ENCODE assay signal across 1 cellular context in the genomic region with DNA sequence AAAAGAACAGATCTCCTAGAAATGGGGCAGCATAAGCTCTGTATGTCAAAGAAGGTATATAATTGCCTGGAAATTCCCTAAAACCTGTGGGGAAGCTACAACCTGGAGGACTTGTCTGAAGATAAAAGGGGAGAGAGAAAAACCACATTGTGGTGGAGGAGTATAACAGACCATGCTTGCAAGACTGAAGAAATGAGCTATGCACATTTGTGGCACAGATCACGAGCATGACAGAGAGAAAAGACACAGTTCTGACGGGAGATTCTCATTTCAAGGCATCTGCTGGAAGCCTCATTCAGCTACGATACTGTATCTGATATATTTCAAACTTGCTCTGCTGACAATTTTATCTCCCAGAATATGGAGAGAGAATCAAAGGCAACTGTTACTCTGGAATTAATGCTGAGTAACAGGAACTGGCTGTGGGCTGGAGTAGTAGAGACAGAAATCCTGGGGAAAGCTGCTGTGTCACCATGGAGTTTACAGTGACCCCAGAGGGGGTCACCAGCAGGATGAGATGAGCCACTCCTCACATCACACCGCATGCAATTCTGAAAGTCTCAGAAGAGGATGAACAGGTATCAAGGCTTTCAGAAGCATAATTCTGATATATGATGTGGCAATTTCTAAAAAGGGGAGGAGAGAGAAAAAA.
TF ChIP-seq lines count a peak whose summit lies in the region.

No MANE protein-coding gene starts in this region.

TF ChIP-seq in K562, 482 proteins besides CTCF, POLR2A, EP300 and RAD21 (continued from another document):
- TF ChIP-seq, protein P1, sequence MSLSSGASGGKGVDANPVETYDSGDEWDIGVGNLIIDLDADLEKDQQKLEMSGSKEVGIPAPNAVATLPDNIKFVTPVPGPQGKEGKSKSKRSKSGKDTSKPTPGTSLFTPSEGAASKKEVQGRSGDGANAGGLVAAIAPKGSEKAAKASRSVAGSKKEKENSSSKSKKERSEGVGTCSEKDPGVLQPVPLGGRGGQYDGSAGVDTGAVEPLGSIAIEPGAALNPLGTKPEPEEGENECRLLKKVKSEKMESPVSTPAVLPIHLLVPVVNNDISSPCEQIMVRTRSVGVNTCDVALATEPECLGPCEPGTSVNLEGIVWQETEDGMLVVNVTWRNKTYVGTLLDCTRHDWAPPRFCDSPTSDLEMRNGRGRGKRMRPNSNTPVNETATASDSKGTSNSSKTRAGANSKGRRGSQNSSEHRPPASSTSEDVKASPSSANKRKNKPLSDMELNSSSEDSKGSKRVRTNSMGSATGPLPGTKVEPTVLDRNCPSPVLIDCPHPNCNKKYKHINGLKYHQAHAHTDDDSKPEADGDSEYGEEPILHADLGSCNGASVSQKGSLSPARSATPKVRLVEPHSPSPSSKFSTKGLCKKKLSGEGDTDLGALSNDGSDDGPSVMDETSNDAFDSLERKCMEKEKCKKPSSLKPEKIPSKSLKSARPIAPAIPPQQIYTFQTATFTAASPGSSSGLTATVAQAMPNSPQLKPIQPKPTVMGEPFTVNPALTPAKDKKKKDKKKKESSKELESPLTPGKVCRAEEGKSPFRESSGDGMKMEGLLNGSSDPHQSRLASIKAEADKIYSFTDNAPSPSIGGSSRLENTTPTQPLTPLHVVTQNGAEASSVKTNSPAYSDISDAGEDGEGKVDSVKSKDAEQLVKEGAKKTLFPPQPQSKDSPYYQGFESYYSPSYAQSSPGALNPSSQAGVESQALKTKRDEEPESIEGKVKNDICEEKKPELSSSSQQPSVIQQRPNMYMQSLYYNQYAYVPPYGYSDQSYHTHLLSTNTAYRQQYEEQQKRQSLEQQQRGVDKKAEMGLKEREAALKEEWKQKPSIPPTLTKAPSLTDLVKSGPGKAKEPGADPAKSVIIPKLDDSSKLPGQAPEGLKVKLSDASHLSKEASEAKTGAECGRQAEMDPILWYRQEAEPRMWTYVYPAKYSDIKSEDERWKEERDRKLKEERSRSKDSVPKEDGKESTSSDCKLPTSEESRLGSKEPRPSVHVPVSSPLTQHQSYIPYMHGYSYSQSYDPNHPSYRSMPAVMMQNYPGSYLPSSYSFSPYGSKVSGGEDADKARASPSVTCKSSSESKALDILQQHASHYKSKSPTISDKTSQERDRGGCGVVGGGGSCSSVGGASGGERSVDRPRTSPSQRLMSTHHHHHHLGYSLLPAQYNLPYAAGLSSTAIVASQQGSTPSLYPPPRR (CRISPR knock-in tag; IDR thresholded peaks at IDR 0.05; ENCODE audit: borderline replicate concordance), result no peak
- TF ChIP-seq ZNF316 (IDR thresholded peaks at IDR 0.05) (0 out of 2 replicates have a peak, but pooled peaks have one; percentile 14), HNRNPL (IDR thresholded peaks at IDR 0.05; ENCODE audit: low read depth, low read length) (no peak), MAFG (tag; conservative IDR thresholded peaks at IDR 0.05) (0 out of 2 replicates have a peak, but pooled peaks have one; percentile 9), HDAC1 (IDR thresholded peaks at IDR 0.05) (no peak)
- TF ChIP-seq, protein P2, sequence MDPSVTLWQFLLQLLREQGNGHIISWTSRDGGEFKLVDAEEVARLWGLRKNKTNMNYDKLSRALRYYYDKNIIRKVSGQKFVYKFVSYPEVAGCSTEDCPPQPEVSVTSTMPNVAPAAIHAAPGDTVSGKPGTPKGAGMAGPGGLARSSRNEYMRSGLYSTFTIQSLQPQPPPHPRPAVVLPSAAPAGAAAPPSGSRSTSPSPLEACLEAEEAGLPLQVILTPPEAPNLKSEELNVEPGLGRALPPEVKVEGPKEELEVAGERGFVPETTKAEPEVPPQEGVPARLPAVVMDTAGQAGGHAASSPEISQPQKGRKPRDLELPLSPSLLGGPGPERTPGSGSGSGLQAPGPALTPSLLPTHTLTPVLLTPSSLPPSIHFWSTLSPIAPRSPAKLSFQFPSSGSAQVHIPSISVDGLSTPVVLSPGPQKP (CRISPR knock-in tag; IDR thresholded peaks at IDR 0.05), result no peak
- TF ChIP-seq, protein P3, sequence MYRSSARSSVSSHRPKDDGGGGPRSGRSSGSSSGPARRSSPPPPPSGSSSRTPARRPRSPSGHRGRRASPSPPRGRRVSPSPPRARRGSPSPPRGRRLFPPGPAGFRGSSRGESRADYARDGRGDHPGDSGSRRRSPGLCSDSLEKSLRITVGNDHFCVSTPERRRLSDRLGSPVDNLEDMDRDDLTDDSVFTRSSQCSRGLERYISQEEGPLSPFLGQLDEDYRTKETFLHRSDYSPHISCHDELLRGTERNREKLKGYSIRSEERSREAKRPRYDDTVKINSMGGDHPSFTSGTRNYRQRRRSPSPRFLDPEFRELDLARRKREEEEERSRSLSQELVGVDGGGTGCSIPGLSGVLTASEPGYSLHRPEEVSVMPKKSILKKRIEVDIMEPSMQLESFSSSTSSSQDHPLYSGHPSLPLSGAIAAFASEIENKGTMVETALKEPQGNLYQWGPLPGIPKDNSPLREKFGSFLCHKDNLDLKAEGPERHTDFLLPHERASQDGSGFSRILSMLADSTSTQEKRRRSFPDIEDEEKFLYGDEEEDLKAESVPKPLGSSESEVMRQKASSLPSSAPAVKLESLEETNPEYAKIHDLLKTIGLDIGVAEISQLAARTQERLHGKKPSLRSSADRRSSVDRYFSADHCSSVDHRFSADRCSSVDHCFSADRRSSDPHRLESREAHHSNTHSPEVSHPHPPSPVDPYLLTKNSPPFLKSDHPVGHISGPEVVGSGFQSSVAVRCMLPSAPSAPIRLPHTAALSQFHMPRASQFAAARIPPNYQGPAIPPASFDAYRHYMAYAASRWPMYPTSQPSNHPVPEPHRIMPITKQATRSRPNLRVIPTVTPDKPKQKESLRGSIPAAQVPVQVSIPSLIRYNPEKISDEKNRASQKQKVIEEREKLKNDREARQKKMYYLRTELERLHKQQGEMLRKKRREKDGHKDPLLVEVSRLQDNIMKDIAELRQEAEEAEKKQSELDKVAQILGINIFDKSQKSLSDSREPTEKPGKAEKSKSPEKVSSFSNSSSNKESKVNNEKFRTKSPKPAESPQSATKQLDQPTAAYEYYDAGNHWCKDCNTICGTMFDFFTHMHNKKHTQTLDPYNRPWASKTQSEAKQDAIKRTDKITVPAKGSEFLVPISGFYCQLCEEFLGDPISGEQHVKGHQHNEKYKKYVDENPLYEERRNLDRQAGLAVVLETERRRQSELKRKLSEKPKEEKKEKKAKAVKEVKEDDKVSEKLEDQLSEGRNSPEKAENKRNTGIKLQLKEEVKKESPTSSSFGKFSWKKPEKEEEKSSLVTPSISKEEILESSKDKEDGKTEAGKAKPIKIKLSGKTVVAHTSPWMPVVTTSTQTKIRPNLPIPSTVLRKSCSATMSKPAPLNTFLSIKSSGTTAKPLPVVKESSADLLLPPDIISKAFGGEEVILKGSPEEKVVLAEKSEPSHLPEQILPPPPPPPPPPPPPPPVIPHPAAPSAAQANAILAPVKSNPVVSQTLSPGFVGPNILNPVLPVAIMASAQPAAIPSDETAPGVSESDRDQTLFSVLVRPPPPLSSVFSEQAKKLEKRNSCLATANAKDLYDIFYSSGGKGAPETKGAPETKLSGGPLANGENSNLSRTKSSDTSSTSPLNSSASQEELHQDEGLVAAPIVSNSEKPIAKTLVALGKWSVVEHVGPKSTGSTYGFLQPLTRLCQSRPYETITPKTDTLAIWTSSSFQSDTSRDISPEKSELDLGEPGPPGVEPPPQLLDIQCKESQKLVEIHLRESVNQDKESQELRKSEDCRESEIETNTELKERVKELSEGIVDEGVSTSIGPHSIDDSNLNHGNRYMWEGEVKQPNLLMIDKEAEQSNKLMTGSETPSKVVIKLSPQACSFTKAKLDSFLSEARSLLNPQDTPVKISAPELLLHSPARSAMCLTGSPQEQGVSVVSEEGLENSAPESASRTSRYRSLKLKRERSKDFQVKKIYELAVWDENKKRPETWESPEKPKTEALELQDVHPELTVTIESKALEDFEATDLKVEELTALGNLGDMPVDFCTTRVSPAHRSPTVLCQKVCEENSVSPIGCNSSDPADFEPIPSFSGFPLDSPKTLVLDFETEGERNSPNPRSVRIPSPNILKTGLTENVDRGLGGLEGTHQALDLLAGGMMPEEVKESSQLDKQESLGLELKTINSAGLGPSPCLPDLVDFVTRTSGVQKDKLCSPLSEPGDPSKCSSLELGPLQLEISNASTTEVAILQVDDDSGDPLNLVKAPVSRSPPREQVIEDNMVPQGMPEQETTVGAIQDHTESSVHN (IDR thresholded peaks at IDR 0.05; ENCODE audit: borderline replicate concordance in 1 of 2, low read depth in 1 of 2), result no peak
- TF ChIP-seq, protein P4, sequence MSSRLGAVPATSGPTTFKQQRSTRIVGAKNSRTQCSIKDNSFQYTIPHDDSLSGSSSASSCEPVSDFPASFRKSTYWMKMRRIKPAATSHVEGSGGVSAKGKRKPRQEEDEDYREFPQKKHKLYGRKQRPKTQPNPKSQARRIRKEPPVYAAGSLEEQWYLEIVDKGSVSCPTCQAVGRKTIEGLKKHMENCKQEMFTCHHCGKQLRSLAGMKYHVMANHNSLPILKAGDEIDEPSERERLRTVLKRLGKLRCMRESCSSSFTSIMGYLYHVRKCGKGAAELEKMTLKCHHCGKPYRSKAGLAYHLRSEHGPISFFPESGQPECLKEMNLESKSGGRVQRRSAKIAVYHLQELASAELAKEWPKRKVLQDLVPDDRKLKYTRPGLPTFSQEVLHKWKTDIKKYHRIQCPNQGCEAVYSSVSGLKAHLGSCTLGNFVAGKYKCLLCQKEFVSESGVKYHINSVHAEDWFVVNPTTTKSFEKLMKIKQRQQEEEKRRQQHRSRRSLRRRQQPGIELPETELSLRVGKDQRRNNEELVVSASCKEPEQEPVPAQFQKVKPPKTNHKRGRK (tag; IDR thresholded peaks at IDR 0.05), result 0 out of 2 replicates have a peak, but pooled peaks have one; percentile 24
- TF ChIP-seq, protein P5, sequence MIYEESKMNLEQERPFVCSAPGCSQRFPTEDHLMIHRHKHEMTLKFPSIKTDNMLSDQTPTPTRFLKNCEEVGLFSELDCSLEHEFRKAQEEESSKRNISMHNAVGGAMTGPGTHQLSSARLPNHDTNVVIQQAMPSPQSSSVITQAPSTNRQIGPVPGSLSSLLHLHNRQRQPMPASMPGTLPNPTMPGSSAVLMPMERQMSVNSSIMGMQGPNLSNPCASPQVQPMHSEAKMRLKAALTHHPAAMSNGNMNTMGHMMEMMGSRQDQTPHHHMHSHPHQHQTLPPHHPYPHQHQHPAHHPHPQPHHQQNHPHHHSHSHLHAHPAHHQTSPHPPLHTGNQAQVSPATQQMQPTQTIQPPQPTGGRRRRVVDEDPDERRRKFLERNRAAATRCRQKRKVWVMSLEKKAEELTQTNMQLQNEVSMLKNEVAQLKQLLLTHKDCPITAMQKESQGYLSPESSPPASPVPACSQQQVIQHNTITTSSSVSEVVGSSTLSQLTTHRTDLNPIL (CRISPR knock-in tag; IDR thresholded peaks at IDR 0.05), result no peak
TF ChIP-seq in K562: peak in this region for 3.
